Comparison of ENCODE assay signal across 1 cellular context in genomic region chr1:51960262-51960661, GRCh38.
A peak's percentile ranks its signal among the peaks of the same experiment; 100 is the strongest.
TF ChIP-seq lines count a peak whose summit lies in the region.

No MANE protein-coding gene starts in this region.

TF ChIP-seq in K562, 482 proteins besides CTCF, POLR2A, EP300 and RAD21 (continued from another document):
- TF ChIP-seq CUX1 (CRISPR knock-in tag; IDR thresholded peaks at IDR 0.05) (no peak), RFX1 (IDR thresholded peaks at IDR 0.05) (peak; percentile 65), MYNN (IDR thresholded peaks at IDR 0.05) (peak; percentile 68; the same call in 1 of the 2 replicates), MYNN (CRISPR knock-in tag; IDR thresholded peaks at IDR 0.05) (no peak), ZNF445 (CRISPR knock-in tag; IDR thresholded peaks at IDR 0.05; ENCODE audit: low read depth) (no peak)
